Comparison of ENCODE assay signal across 10 cellular contexts in genomic region chr1:42506576-42506975, GRCh38. TPM values are rescaled to one million over a fixed set of nuclear protein-coding genes. Genes with fewer than 3 reads are reported as not detected.
"Had no signal": no experiment of that assay in that cellular context is flagged by ENCODE, and none has a peak within 500 bp of the region (broad histone marks: within the 10 kb centered on the region; RNA-seq: fewer than 3 reads in every experiment).

No MANE protein-coding gene starts in this region.

- DNase-seq: GM23248, GOT3, H7, IMR-90, Karpas-422, KBM-7 had no signal

- H3K27ac ChIP-seq: GM23248, KMS-11 had no signal

- H3K36me3 ChIP-seq: HAP-1 had no signal

- ATAC-seq: HCT116 had no signal

- H3K4me1 ChIP-seq: HAP-1 had no signal

- H3K4me3 ChIP-seq: GM23248, HAP-1 had no signal

- H3K9ac ChIP-seq: GM23248, KMS-11 had no signal

RNA-seq across cellular contexts. Expression of gene ZMYND12, which starts 50.8 kb away (rescaled TPM):
- total RNA-seq: HT-29 had no signal
